In the genomic region with DNA sequence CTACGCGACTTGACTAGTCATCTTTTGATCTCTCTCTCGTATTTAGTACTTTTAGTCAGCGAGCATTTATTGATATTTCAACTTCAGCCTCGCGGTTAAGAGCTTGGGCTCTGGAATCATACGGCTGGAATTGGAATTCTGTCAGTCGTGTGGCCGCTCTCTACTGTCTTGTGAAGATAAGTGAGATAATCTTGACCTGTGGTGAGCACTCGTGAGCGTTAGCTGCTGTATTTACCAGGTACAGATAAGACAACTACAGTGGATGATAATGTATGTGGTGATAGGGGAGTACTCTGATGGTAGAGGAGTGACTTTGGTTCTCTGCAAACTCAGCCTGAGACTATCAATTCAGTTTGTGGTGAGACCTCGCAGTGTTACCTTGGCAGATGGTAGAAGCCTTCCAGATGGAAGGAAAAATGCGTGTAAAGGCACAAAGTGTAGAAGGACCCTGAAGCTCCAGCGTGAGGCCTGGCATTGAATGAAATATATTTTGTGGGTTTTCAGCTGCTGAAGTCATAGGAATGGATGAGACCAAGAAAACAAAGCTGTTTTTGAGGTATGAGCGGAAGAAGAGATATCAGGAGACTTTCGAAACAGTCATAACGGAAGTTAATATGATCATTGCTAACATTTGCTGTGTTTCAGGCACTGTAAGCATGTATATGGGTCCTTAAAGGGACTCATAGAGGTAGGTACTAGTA, we compare ENCODE assay signal across 8 cellular contexts. TPM values are rescaled to one million over a fixed set of nuclear protein-coding genes. Genes with fewer than 3 reads are reported as not detected.
DNase-seq lines count a peak whose midpoint lies in the region; ATAC-seq and TF ChIP-seq lines count a peak whose summit lies in the region.

No MANE protein-coding gene starts in this region.

- DNase-seq in heart right ventricle (no peak), Right ventricle myocardium inferior (ENCODE audit: missing footprints) (no peak), OCI-M1 (lab: John Stamatoyannopoulos, UW) (peak; percentile 65), brain microvascular endothelial cell (peak; percentile 5), mucosa of descending colon (no peak), HPDE6-E6E7 (ENCODE audit: extremely low spot score) (no peak), HuH-7.5 (ENCODE audit: low spot score) (no peak)

- peaks cover 3 to 64% (median 38%) of the 10 kb centered on the region in 9 donors for H3K4me1 ChIP-seq in heart right ventricle
- H3K4me1 ChIP-seq in mucosa of descending colon (ENCODE audit: low read depth): peaks cover 13% of the 10 kb centered on the region

- ATAC-seq in heart right ventricle (no peak), Right ventricle myocardium inferior (no peak), HG02870 (IDR thresholded peaks at IDR 0.05; ENCODE audit: unreplicated experiment) (peak; percentile 32), mucosa of descending colon (no peak)

- H3K9me3 ChIP-seq in heart right ventricle (no peaks in the 10 kb centered on the region), mucosa of descending colon (no peaks in the 10 kb centered on the region)

- in situ Hi-C loops in brain microvascular endothelial cell (cut with HindIII; ENCODE audit: low pct_ligation_motif_present, low sequenced_read_pairs): no loop called here

- TF ChIP-seq CTCF in heart right ventricle (IDR thresholded peaks at IDR 0.05) (no peak), brain microvascular endothelial cell (IDR thresholded peaks at IDR 0.05; ENCODE audit: low read depth, low read length, missing control alignments) (no peak), mucosa of descending colon (IDR thresholded peaks at IDR 0.05) (no peak)

- peak overlapping the region; percentile 61 to 91 (median 74) for H3K4me3 ChIP-seq in heart right ventricle
- peak overlapping the region; percentile 93 for H3K4me3 ChIP-seq in brain microvascular endothelial cell (ENCODE audit: low read depth, low read length)
- H3K4me3 ChIP-seq in mucosa of descending colon: peak overlapping the region; percentile 46

- WGBS in heart right ventricle, 2 donors: 10 to 13% methylated on average over 17 of the region's 17 CpGs

- intact Hi-C loops in heart right ventricle (cut with DNase I) (loop anchor here in 6 of 10 donors (2.0 to 10.0 kb wide), 8 partner anchors 99 to 424 kb away; a partner anchor contains a TSS), Right ventricle myocardium inferior (cut with DNase I) (loop anchor here (2.0 kb wide), 3 partner anchors 103 to 431 kb away; a partner anchor contains a TSS), mucosa of descending colon (cut with DNase I, micrococcal nuclease) (loop anchor here in 1 of 2 donors (5.0 kb wide), 1 partner anchor 244 kb away; a partner anchor contains a TSS)

- no peaks in the 10 kb centered on the region for H3K27me3 ChIP-seq in heart right ventricle
- no peaks in the 10 kb centered on the region for H3K27me3 ChIP-seq in brain microvascular endothelial cell (replicated peaks)

- H3K36me3 ChIP-seq in heart right ventricle (peaks cover 0 to 27% (median 6%) of the 10 kb centered on the region in 9 donors), brain microvascular endothelial cell (replicated peaks) (peaks cover 5% of the 10 kb centered on the region), mucosa of descending colon (ENCODE audit: low read depth) (peaks cover 5% of the 10 kb centered on the region)

- H3K27ac ChIP-seq in heart right ventricle (peak overlapping the region; percentile 80 to 92 (median 90)), brain microvascular endothelial cell (peak overlapping the region; percentile 82)

RNA-seq across cellular contexts. Expression of a gene that starts 0.7 kb away (rescaled TPM):
- 10 to 100 TPM; 23.5 to 50.7 (median 34.1) TPM for total RNA-seq in heart right ventricle
- 10 to 100 TPM in 1 of 2 donors, 1 to 10 TPM in 1; 9.4 to 20.3 TPM for polyA plus RNA-seq in heart right ventricle
- total RNA-seq in Right ventricle myocardium inferior: 24.9 TPM
- total RNA-seq in mucosa of descending colon: 10 to 100 TPM; 30.5 to 56.8 (median 36.4) TPM

RNA-seq across cellular contexts. Expression of a gene that starts 1.2 kb away (rescaled TPM):
- total RNA-seq in heart right ventricle (10 to 100 TPM in 4 of 10 donors, 1 to 10 TPM in 6; 7.6 to 11.4 (median 9.5) TPM), Right ventricle myocardium inferior (7.4 TPM), mucosa of descending colon (10 to 100 TPM; 11.1 to 15.8 (median 14.7) TPM)
- 1 to 10 TPM; 1.9 to 2.1 TPM for polyA plus RNA-seq in heart right ventricle

Comparison
In these comparisons a context has a peak if more than half of its experiments do, and no peak if none do; other contexts are left out.
1. DNase-seq: peak in OCI-M1 (single experiment) and brain microvascular endothelial cell (single experiment); none in heart right ventricle (0 of 2), Right ventricle myocardium inferior (single experiment), mucosa of descending colon (0 of 3), HPDE6-E6E7 (single experiment) and HuH-7.5 (single experiment).
2. Peak in every context shown above with its lines, with median percentiles within 50 percentile points of each other: H3K4me3 ChIP-seq.